In the genomic region with DNA sequence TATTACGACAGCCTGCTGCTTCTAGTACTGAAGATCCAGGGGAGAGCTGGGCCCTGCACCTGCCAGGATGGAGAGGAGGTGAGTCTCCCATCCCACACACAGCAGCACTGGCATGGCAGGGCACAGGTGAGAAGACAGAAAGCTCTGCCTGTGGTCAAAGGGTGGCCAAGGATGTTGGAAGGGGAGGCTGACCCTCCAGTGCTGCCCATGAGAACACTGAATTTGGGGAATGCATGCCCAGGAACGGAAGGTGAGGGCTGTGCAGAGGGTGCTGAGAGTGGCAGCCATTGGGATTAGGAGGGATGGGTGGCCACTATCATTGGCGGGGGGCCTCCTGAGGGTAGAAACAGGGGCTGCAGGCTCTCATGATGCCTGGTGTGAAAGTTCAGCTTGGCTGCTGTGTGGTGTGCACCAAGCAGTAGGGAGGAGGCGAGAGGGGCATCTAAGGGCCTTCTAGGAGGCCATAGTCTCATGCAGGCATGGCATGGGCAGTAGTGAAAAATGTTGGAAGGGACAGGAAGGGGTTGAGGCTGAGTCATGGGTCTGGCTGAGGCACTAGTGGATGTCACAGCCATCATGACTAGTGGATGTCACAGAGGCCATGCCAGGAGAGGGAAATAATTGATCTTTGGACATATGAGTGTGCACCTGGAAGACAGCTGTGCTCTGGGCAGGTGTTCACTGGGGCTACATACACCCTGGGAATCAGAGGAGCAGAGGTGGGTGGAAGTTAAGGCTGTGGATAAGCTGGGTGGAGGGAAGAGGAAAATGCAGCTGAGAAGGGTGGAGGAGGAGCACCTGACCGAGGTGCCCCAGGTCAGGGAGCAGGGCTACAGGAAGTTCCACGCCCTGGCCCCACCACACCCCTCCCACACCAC, we compare ENCODE assay signal across 20 cellular contexts. TPM values are rescaled to one million over a fixed set of nuclear protein-coding genes. Genes with fewer than 3 reads are reported as not detected.
DNase-seq lines count a peak whose midpoint lies in the region; ATAC-seq, FAIRE-seq and TF ChIP-seq lines count a peak whose summit lies in the region.
"Had no signal": no experiment of that assay in that cellular context is flagged by ENCODE, and none has a peak within 500 bp of the region (broad histone marks: within the 10 kb centered on the region; RNA-seq: fewer than 3 reads in every experiment).

No MANE protein-coding gene starts in this region.

- no peak for FAIRE-seq in GM19239 (lab: Jason Lieb, UNC)
- FAIRE-seq: GM12878 had no signal

- H3K4me3 ChIP-seq in lower lobe of right lung, result no peak overlapping the region
- no peak overlapping the region for H3K4me3 ChIP-seq in upper lobe of right lung
- H3K4me3 ChIP-seq: body of pancreas, GM12878, tibial nerve had no signal

- peaks cover 3% of the 10 kb centered on the region for H3K27me3 ChIP-seq in lower lobe of right lung (ENCODE audit: low read depth)
- no peaks in the 10 kb centered on the region for H3K27me3 ChIP-seq in upper lobe of right lung
- H3K27me3 ChIP-seq: body of pancreas, tibial nerve had no signal

- POLR2A ChIA-PET in activated CD8-positive, alpha-beta T cell treated with anti-CD3 and anti-CD28 coated beads, Interleukin-2, amount 10 ng/mL, durations not matched to agents 7 days and 5 days (lab: Charles Lee), result no interaction called here
- POLR2A ChIA-PET in activated CD8-positive, alpha-beta T cell treated with anti-CD3 and anti-CD28 coated beads for 36 hours (lab: Charles Lee), result interaction anchor here (0.7 kb wide), 1 partner anchor 28 kb away, joined by 3 read pairs; a partner anchor contains a TSS

- intact Hi-C loops in activated CD8-positive, alpha-beta T cell treated with anti-CD3 and anti-CD28 coated beads for 36 hours (cut with micrococcal nuclease), result loop anchor here (10.0 kb wide), 1 partner anchor 52 kb away; no protein-coding TSS in a partner anchor
- intact Hi-C loops in lower lobe of right lung (cut with DNase I) (no loop called here), upper lobe of right lung (cut with DNase I) (no loop called here)

- H3K9me3 Mint-ChIP-seq in activated CD8-positive, alpha-beta T cell treated with anti-CD3 and anti-CD28 coated beads, Interleukin-2, amount 10 ng/mL, durations not matched to agents 7 days and 5 days (ENCODE audit: insufficient read depth), result no peaks in the 10 kb centered on the region
- no peaks in the 10 kb centered on the region for H3K9me3 Mint-ChIP-seq in activated CD8-positive, alpha-beta T cell treated with anti-CD3 and anti-CD28 coated beads for 36 hours
- H3K9me3 Mint-ChIP-seq: activated CD4-positive, alpha-beta T cell treated with anti-CD3 and anti-CD28 coated beads, Interleukin-2, amount 10 ng/mL, durations not matched to agents 7 days and 5 days; effector memory CD8-positive, alpha-beta T cell; natural killer cell treated with Interleukin-12 subunit alpha and Interleukin-12 subunit beta and Interleukin-15 and Interleukin-18, amount 100 ng/mL, for 72 hours; T-helper 1 cell treated with Interleukin-12 subunit alpha and Interleukin-12 subunit beta and Interleukin-4 antibody, amounts not matched to agents 30 μg/mL and 1 μg/mL, for 36 hours had no signal

- no peaks in the 10 kb centered on the region for H3K36me3 ChIP-seq in lower lobe of right lung
- no peaks in the 10 kb centered on the region for H3K36me3 ChIP-seq in upper lobe of right lung
- H3K36me3 ChIP-seq: tibial nerve had no signal

- H3K27me3 Mint-ChIP-seq in activated CD8-positive, alpha-beta T cell treated with anti-CD3 and anti-CD28 coated beads, Interleukin-2, amount 10 ng/mL, durations not matched to agents 7 days and 5 days (ENCODE audit: low read depth), result peaks cover 28% of the 10 kb centered on the region
- peaks cover 25% of the 10 kb centered on the region for H3K27me3 Mint-ChIP-seq in activated CD8-positive, alpha-beta T cell treated with anti-CD3 and anti-CD28 coated beads for 36 hours

- H3K4me1 Mint-ChIP-seq in activated CD8-positive, alpha-beta T cell treated with anti-CD3 and anti-CD28 coated beads, Interleukin-2, amount 10 ng/mL, durations not matched to agents 7 days and 5 days (ENCODE audit: low read depth), result peaks cover 25% of the 10 kb centered on the region
- H3K4me1 Mint-ChIP-seq in activated CD8-positive, alpha-beta T cell treated with anti-CD3 and anti-CD28 coated beads for 36 hours (ENCODE audit: low read depth), result peaks cover 15% of the 10 kb centered on the region

- DNase-seq in activated CD8-positive, alpha-beta T cell treated with anti-CD3 and anti-CD28 coated beads, Interleukin-2, amount 10 ng/mL, durations not matched to agents 7 days and 5 days, result no peak
- DNase-seq in activated CD8-positive, alpha-beta T cell treated with anti-CD3 and anti-CD28 coated beads for 36 hours, result no peak
- peak; percentile 34 for DNase-seq in RPMI8226
- peak; percentile 25 for DNase-seq in lower lobe of right lung
- DNase-seq in upper lobe of right lung, result peak; percentile 31
- DNase-seq in superior temporal gyrus (ENCODE audit: extremely low spot score), result no peak
- no peak for DNase-seq in GM19238 (ENCODE audit: insufficient read length, low spot score)
- no peak for DNase-seq in GM19239 (ENCODE audit: insufficient read length, low spot score)
- DNase-seq: activated CD4-positive, alpha-beta T cell treated with anti-CD3 and anti-CD28 coated beads, Interleukin-2, amount 10 ng/mL, durations not matched to agents 7 days and 5 days; activated effector memory CD4-positive, alpha-beta T cell treated with Interleukin-2 at 50 U/mL for 16 hours; body of pancreas; effector memory CD8-positive, alpha-beta T cell; head of caudate nucleus; NCI-H2171 had no signal

- no peaks in the 10 kb centered on the region for H3K36me3 Mint-ChIP-seq in activated CD8-positive, alpha-beta T cell treated with anti-CD3 and anti-CD28 coated beads, Interleukin-2, amount 10 ng/mL, durations not matched to agents 7 days and 5 days (ENCODE audit: low read depth)
- H3K36me3 Mint-ChIP-seq in activated CD8-positive, alpha-beta T cell treated with anti-CD3 and anti-CD28 coated beads for 36 hours (ENCODE audit: low read depth), result no peaks in the 10 kb centered on the region
- H3K36me3 Mint-ChIP-seq: natural killer cell treated with Interleukin-12 subunit alpha and Interleukin-12 subunit beta and Interleukin-15 and Interleukin-18, amount 100 ng/mL, for 72 hours had no signal

- H3K27ac ChIP-seq in lower lobe of right lung, result no peak overlapping the region
- no peak overlapping the region for H3K27ac ChIP-seq in upper lobe of right lung
- H3K27ac ChIP-seq: body of pancreas, tibial nerve had no signal

- H3K4me1 ChIP-seq in lower lobe of right lung (peaks cover 17% of the 10 kb centered on the region), upper lobe of right lung (peaks cover 13% of the 10 kb centered on the region)

- TF ChIP-seq CTCF in activated CD8-positive, alpha-beta T cell treated with anti-CD3 and anti-CD28 coated beads for 36 hours (IDR thresholded peaks at IDR 0.05), result no peak
- TF ChIP-seq CTCF in lower lobe of right lung (IDR thresholded peaks at IDR 0.05) (no peak), upper lobe of right lung (IDR thresholded peaks at IDR 0.05) (no peak)

- CTCF ChIA-PET in activated CD8-positive, alpha-beta T cell treated with anti-CD3 and anti-CD28 coated beads, Interleukin-2, amount 10 ng/mL, durations not matched to agents 7 days and 5 days (lab: Charles Lee), result no interaction called here
- CTCF ChIA-PET in activated CD8-positive, alpha-beta T cell treated with anti-CD3 and anti-CD28 coated beads for 36 hours (lab: Charles Lee), result no interaction called here

- H3K27ac Mint-ChIP-seq in activated CD8-positive, alpha-beta T cell treated with anti-CD3 and anti-CD28 coated beads, Interleukin-2, amount 10 ng/mL, durations not matched to agents 7 days and 5 days, result peak overlapping the region; percentile 30
- no peak overlapping the region for H3K27ac Mint-ChIP-seq in activated CD8-positive, alpha-beta T cell treated with anti-CD3 and anti-CD28 coated beads for 36 hours
- H3K27ac Mint-ChIP-seq: activated CD4-positive, alpha-beta T cell treated with anti-CD3 and anti-CD28 coated beads, Interleukin-2, amount 10 ng/mL, durations not matched to agents 7 days and 5 days; effector memory CD8-positive, alpha-beta T cell; natural killer cell treated with Interleukin-12 subunit alpha and Interleukin-12 subunit beta and Interleukin-15 and Interleukin-18, amount 100 ng/mL, for 72 hours; T-helper 1 cell treated with Interleukin-12 subunit alpha and Interleukin-12 subunit beta and Interleukin-4 antibody, amounts not matched to agents 30 μg/mL and 1 μg/mL, for 36 hours had no signal

- ATAC-seq in activated CD8-positive, alpha-beta T cell treated with anti-CD3 and anti-CD28 coated beads, Interleukin-2, amount 10 ng/mL, durations not matched to agents 7 days and 5 days, result no peak
- ATAC-seq in activated CD8-positive, alpha-beta T cell treated with anti-CD3 and anti-CD28 coated beads for 36 hours, result no peak
- ATAC-seq in lower lobe of right lung, result no peak
- no peak for ATAC-seq in upper lobe of right lung
- ATAC-seq: body of pancreas; effector memory CD8-positive, alpha-beta T cell; GM12878; left lobe of liver; natural killer cell treated with Interleukin-12 subunit alpha and Interleukin-12 subunit beta and Interleukin-15 and Interleukin-18, amount 100 ng/mL, for 72 hours had no signal

- H3K4me3 Mint-ChIP-seq in activated CD8-positive, alpha-beta T cell treated with anti-CD3 and anti-CD28 coated beads, Interleukin-2, amount 10 ng/mL, durations not matched to agents 7 days and 5 days, result no peak overlapping the region
- H3K4me3 Mint-ChIP-seq in activated CD8-positive, alpha-beta T cell treated with anti-CD3 and anti-CD28 coated beads for 36 hours, result no peak overlapping the region
- H3K4me3 Mint-ChIP-seq: activated CD4-positive, alpha-beta T cell treated with anti-CD3 and anti-CD28 coated beads, Interleukin-2, amount 10 ng/mL, durations not matched to agents 7 days and 5 days; natural killer cell treated with Interleukin-12 subunit alpha and Interleukin-12 subunit beta and Interleukin-15 and Interleukin-18, amount 100 ng/mL, for 72 hours; T-helper 1 cell treated with Interleukin-12 subunit alpha and Interleukin-12 subunit beta and Interleukin-4 antibody, amounts not matched to agents 30 μg/mL and 1 μg/mL, for 36 hours had no signal

- H3K9me3 ChIP-seq in lower lobe of right lung (no peaks in the 10 kb centered on the region), upper lobe of right lung (no peaks in the 10 kb centered on the region)
- H3K9me3 ChIP-seq: body of pancreas, tibial nerve had no signal

RNA-seq across cellular contexts. Expression of a gene that starts 2.5 kb away (rescaled TPM):
- not detected for total RNA-seq in activated CD8-positive, alpha-beta T cell treated with anti-CD3 and anti-CD28 coated beads, Interleukin-2, amount 10 ng/mL, durations not matched to agents 7 days and 5 days
- total RNA-seq in activated CD8-positive, alpha-beta T cell treated with anti-CD3 and anti-CD28 coated beads for 36 hours, result not detected
- total RNA-seq in lower lobe of right lung, result 3.6 TPM
- not detected for total RNA-seq in upper lobe of right lung
- total RNA-seq: A673; activated CD4-positive, alpha-beta T cell treated with anti-CD3 and anti-CD28 coated beads, Interleukin-2, amount 10 ng/mL, durations not matched to agents 7 days and 5 days; body of pancreas; GM12878; left lobe of liver; natural killer cell treated with Interleukin-12 subunit alpha and Interleukin-12 subunit beta and Interleukin-15 and Interleukin-18, amount 100 ng/mL, for 72 hours had no signal

RNA-seq across cellular contexts. Expression of a gene that starts 10.9 kb away (rescaled TPM):
- total RNA-seq in activated CD8-positive, alpha-beta T cell treated with anti-CD3 and anti-CD28 coated beads, Interleukin-2, amount 10 ng/mL, durations not matched to agents 7 days and 5 days, result under 1 TPM; 0.16 to 0.21 TPM
- total RNA-seq in activated CD8-positive, alpha-beta T cell treated with anti-CD3 and anti-CD28 coated beads for 36 hours, result not detected
- total RNA-seq in lower lobe of right lung (0.47 TPM), upper lobe of right lung (1.5 TPM)
- total RNA-seq: A673; natural killer cell treated with Interleukin-12 subunit alpha and Interleukin-12 subunit beta and Interleukin-15 and Interleukin-18, amount 100 ng/mL, for 72 hours had no signal

RNA-seq across cellular contexts. Expression of a gene that starts 28.3 kb away (rescaled TPM):
- total RNA-seq in activated CD8-positive, alpha-beta T cell treated with anti-CD3 and anti-CD28 coated beads, Interleukin-2, amount 10 ng/mL, durations not matched to agents 7 days and 5 days, result under 1 TPM; 0.50 to 0.63 TPM
- under 1 TPM; 0.22 to 0.25 TPM for total RNA-seq in activated CD8-positive, alpha-beta T cell treated with anti-CD3 and anti-CD28 coated beads for 36 hours
- total RNA-seq in lower lobe of right lung, result 2.1 TPM
- total RNA-seq in upper lobe of right lung, result 2.2 TPM
- total RNA-seq: body of pancreas; natural killer cell treated with Interleukin-12 subunit alpha and Interleukin-12 subunit beta and Interleukin-15 and Interleukin-18, amount 100 ng/mL, for 72 hours had no signal

RNA-seq across cellular contexts. Expression of a gene that starts 41.3 kb away (rescaled TPM):
- 10 to 100 TPM; 31.7 to 32.0 TPM for total RNA-seq in activated CD8-positive, alpha-beta T cell treated with anti-CD3 and anti-CD28 coated beads, Interleukin-2, amount 10 ng/mL, durations not matched to agents 7 days and 5 days
- 10 to 100 TPM; 23.7 to 23.8 TPM for total RNA-seq in activated CD8-positive, alpha-beta T cell treated with anti-CD3 and anti-CD28 coated beads for 36 hours
- total RNA-seq in lower lobe of right lung, result 24.3 TPM
- 22.0 TPM for total RNA-seq in upper lobe of right lung

Comparison
In these comparisons a context has a peak if more than half of its experiments do, and no peak if none do; other contexts are left out.
1. DNase-seq: peak in RPMI8226 (single experiment), lower lobe of right lung (single experiment) and upper lobe of right lung (single experiment); none in activated CD8-positive, alpha-beta T cell treated with anti-CD3 and anti-CD28 coated beads, Interleukin-2, amount 10 ng/mL, durations not matched to agents 7 days and 5 days (single experiment), activated CD8-positive, alpha-beta T cell treated with anti-CD3 and anti-CD28 coated beads for 36 hours (single experiment), superior temporal gyrus (single experiment), GM19238 (single experiment) and GM19239 (single experiment).